Comparison of ENCODE assay signal across 19 cellular contexts in genomic region chr5:139707445-139708003, GRCh38. TPM values are rescaled to one million over a fixed set of nuclear protein-coding genes. Genes with fewer than 3 reads are reported as not detected.
DNase-seq lines count a peak whose midpoint lies in the region; ATAC-seq and TF ChIP-seq lines count a peak whose summit lies in the region.
"Had no signal": no experiment of that assay in that cellular context is flagged by ENCODE, and none has a peak within 500 bp of the region (broad histone marks: within the 10 kb centered on the region; RNA-seq: fewer than 3 reads in every experiment).

No MANE protein-coding gene starts in this region.

- H3K79me2 ChIP-seq in Loucy (ENCODE audit: insufficient read depth, low read length) = no peaks in the 10 kb centered on the region

- no peak overlapping the region for H3K9ac ChIP-seq in Loucy (ENCODE audit: low read depth, low read length, poor library complexity, severe bottlenecking)
- H3K9ac ChIP-seq: GM23248 had no signal

- WGBS in heart right ventricle, 2 donors = 93 to 94% methylated on average over 5 of the region's 5 CpGs

- no peaks in the 10 kb centered on the region for H3K9me2 ChIP-seq in Loucy (replicated peaks; ENCODE audit: low read depth, low read length)

- H3K4me1 ChIP-seq in CD4-positive, alpha-beta memory T cell (ENCODE audit: insufficient read depth, low read length) = peaks cover 19% of the 10 kb centered on the region
- H3K4me1 ChIP-seq in Loucy (ENCODE audit: insufficient read depth, low read length, poor library complexity, severe bottlenecking) (peaks cover 26% of the 10 kb centered on the region), heart right ventricle (peaks cover 12 to 46% (median 39%) of the 10 kb centered on the region in 9 donors)
- peaks cover 14 to 19% of the 10 kb centered on the region in 2 donors for H3K4me1 ChIP-seq in naive thymus-derived CD4-positive, alpha-beta T cell (ENCODE audit: control insufficient read depth in 2 of 2, insufficient read depth in 2 of 2, low read length in 2 of 2)

- no peak for ATAC-seq in naive thymus-derived CD4-positive, alpha-beta T cell
- ATAC-seq in heart right ventricle = no peak
- ATAC-seq: esophagus mucosa had no signal

- H4K20me1 ChIP-seq in Loucy (ENCODE audit: insufficient read depth, low read length, poor library complexity, severe bottlenecking) = no peaks in the 10 kb centered on the region

- peaks cover 6 to 27% (median 14%) of the 10 kb centered on the region in 4 donors for H3K4me1 Mint-ChIP-seq in CD4-positive, alpha-beta memory T cell
- peaks cover 41% of the 10 kb centered on the region for H3K4me1 Mint-ChIP-seq in chondrocyte (ENCODE audit: low read depth)
- H3K4me1 Mint-ChIP-seq in naive thymus-derived CD4-positive, alpha-beta T cell = peaks cover 10 to 36% (median 26%) of the 10 kb centered on the region in 7 donors

- no peak overlapping the region for H3K27ac ChIP-seq in CD4-positive, alpha-beta memory T cell (ENCODE audit: low read depth, low read length)
- no peak overlapping the region for H3K27ac ChIP-seq in naive thymus-derived CD4-positive, alpha-beta T cell (ENCODE audit: low read depth, low read length)
- H3K27ac ChIP-seq in heart right ventricle = no peak overlapping the region

- H3K27me3 Mint-ChIP-seq in CD4-positive, alpha-beta memory T cell = peaks cover 5 to 7% of the 10 kb centered on the region in 2 donors
- H3K27me3 Mint-ChIP-seq in chondrocyte (ENCODE audit: low read depth) = no peaks in the 10 kb centered on the region
- peaks cover 0 to 43% (median 4%) of the 10 kb centered on the region in 5 donors for H3K27me3 Mint-ChIP-seq in naive thymus-derived CD4-positive, alpha-beta T cell

- H3K9me3 ChIP-seq in CD4-positive, alpha-beta memory T cell (ENCODE audit: control insufficient read depth in 1 of 2, low read length in 2 of 2) = no peaks in the 10 kb centered on the region
- no peaks in the 10 kb centered on the region for H3K9me3 ChIP-seq in Loucy (ENCODE audit: insufficient read depth, low read depth, low read length)
- no peaks in the 10 kb centered on the region for H3K9me3 ChIP-seq in naive thymus-derived CD4-positive, alpha-beta T cell (ENCODE audit: control insufficient read depth in 2 of 3, low read length in 3 of 3)
- no peaks in the 10 kb centered on the region for H3K9me3 ChIP-seq in heart right ventricle
- H3K9me3 ChIP-seq: tibial nerve had no signal

- no peaks in the 10 kb centered on the region for H3K36me3 Mint-ChIP-seq in CD4-positive, alpha-beta memory T cell
- H3K36me3 Mint-ChIP-seq in chondrocyte (ENCODE audit: low read depth) = no peaks in the 10 kb centered on the region
- peaks cover 0 to 2% (median 0%) of the 10 kb centered on the region in 5 donors for H3K36me3 Mint-ChIP-seq in naive thymus-derived CD4-positive, alpha-beta T cell

- H3K36me3 ChIP-seq in CD4-positive, alpha-beta memory T cell (ENCODE audit: insufficient read depth, low read length) = no peaks in the 10 kb centered on the region
- H3K36me3 ChIP-seq in Loucy (ENCODE audit: insufficient read depth, low read length) (no peaks in the 10 kb centered on the region), heart right ventricle (no peaks in the 10 kb centered on the region)
- H3K36me3 ChIP-seq in naive thymus-derived CD4-positive, alpha-beta T cell (ENCODE audit: control insufficient read depth in 2 of 3, insufficient read depth in 3 of 3, low read length in 3 of 3) = no peaks in the 10 kb centered on the region
- H3K36me3 ChIP-seq: tibial nerve had no signal

- no peaks in the 10 kb centered on the region for H3K9me3 Mint-ChIP-seq in CD4-positive, alpha-beta memory T cell
- no peaks in the 10 kb centered on the region for H3K9me3 Mint-ChIP-seq in chondrocyte (ENCODE audit: low read depth)
- no peaks in the 10 kb centered on the region for H3K9me3 Mint-ChIP-seq in naive thymus-derived CD4-positive, alpha-beta T cell

- TF ChIP-seq CTCF in Loucy (conservative IDR thresholded peaks at IDR 0.05; ENCODE audit: low read length) (no peak), chondrocyte (IDR thresholded peaks at IDR 0.05) (no peak), heart right ventricle (IDR thresholded peaks at IDR 0.05) (no peak)

- POLR2A ChIA-PET in CD4-positive, alpha-beta memory T cell (lab: Charles Lee; ENCODE audit: partially characterized antibody) = no interaction called here
- POLR2A ChIA-PET in naive thymus-derived CD4-positive, alpha-beta T cell (lab: Charles Lee) = no interaction called here

- peak overlapping the region in 1 of 8 donors; percentile 18 for H3K4me3 Mint-ChIP-seq in CD4-positive, alpha-beta memory T cell
- H3K4me3 Mint-ChIP-seq in chondrocyte (ENCODE audit: unreplicated experiment) = no peak overlapping the region
- no peak overlapping the region for H3K4me3 Mint-ChIP-seq in naive thymus-derived CD4-positive, alpha-beta T cell

- H3K27me3 ChIP-seq in CD4-positive, alpha-beta memory T cell (ENCODE audit: insufficient read depth, low read length) = peaks cover 3% of the 10 kb centered on the region
- no peaks in the 10 kb centered on the region for H3K27me3 ChIP-seq in Loucy (ENCODE audit: insufficient read depth, low read length, poor library complexity, severe bottlenecking)
- H3K27me3 ChIP-seq in naive thymus-derived CD4-positive, alpha-beta T cell (ENCODE audit: control insufficient read depth in 2 of 2, insufficient read depth in 2 of 2, low read length in 2 of 2) = no peaks in the 10 kb centered on the region
- peaks cover 0 to 37% (median 0%) of the 10 kb centered on the region in 7 donors for H3K27me3 ChIP-seq in heart right ventricle

- no peak overlapping the region for H3K4me3 ChIP-seq in CD4-positive, alpha-beta memory T cell (ENCODE audit: low read length in 2 of 2)
- H3K4me3 ChIP-seq in Loucy (ENCODE audit: low read length, poor library complexity, severe bottlenecking) (no peak overlapping the region), heart right ventricle (no peak overlapping the region)
- H3K4me3 ChIP-seq in naive thymus-derived CD4-positive, alpha-beta T cell (ENCODE audit: low read length) = no peak overlapping the region
- H3K4me3 ChIP-seq: GM23248, SK-N-MC, tibial nerve had no signal

- 0 out of 2 replicates have a peak overlapping the region, but pooled peaks have one; percentile 40 for H2AFZ ChIP-seq in Loucy (ENCODE audit: low read length)
- H2AFZ ChIP-seq: GM23248 had no signal

- DNase-seq in CD4-positive, alpha-beta memory T cell = no peak
- DNase-seq in chondrocyte (ENCODE audit: low spot score) (no peak), GM19240 (ENCODE audit: insufficient read length, low spot score) (no peak), heart right ventricle (no peak), HuH-7 (ENCODE audit: low spot score) (no peak)
- DNase-seq in naive thymus-derived CD4-positive, alpha-beta T cell = no peak
- DNase-seq in stimulated activated CD4-positive, alpha-beta T cell treated with anti-CD3 and anti-CD28 coated beads, Interleukin-4, amount 100 ng/mL, for 4 hours = no peak
- DNase-seq: activated CD8-positive, alpha-beta memory T cell treated with anti-CD3 and anti-CD28 coated beads for 24 hours; activated effector memory CD4-positive, alpha-beta T cell treated with Interleukin-2 at 50 U/mL for 16 hours; anterior cingulate cortex; DMS153; GM23248; NCI-H2107; OCI-M1; stimulated activated CD4-positive, alpha-beta T cell treated with anti-CD3 and anti-CD28 coated beads, Interleukin-2, amount 100 ng/mL, for 48 hours had no signal

- H3F3A ChIP-seq in Loucy (ENCODE audit: low read depth) = peaks cover 4% of the 10 kb centered on the region; the same call in 1 of the 2 replicates

- no peak overlapping the region for H3K4me2 ChIP-seq in Loucy (ENCODE audit: low read depth, low read length, poor library complexity, severe bottlenecking)

- CTCF ChIA-PET in CD4-positive, alpha-beta memory T cell (lab: Charles Lee; ENCODE audit: partially characterized antibody) = no interaction called here
- CTCF ChIA-PET in naive thymus-derived CD4-positive, alpha-beta T cell (lab: Charles Lee) = no interaction called here

- peak overlapping the region in 4 of 7 donors; percentile 0 to 62 (median 39) for H3K27ac Mint-ChIP-seq in CD4-positive, alpha-beta memory T cell
- peak overlapping the region; percentile 95 for H3K27ac Mint-ChIP-seq in chondrocyte (ENCODE audit: unreplicated experiment)
- H3K27ac Mint-ChIP-seq in naive thymus-derived CD4-positive, alpha-beta T cell = peak overlapping the region in 7 of 9 donors; percentile 1 to 87 (median 31)

- intact Hi-C loops in CD4-positive, alpha-beta memory T cell (cut with micrococcal nuclease) = no loop called here
- intact Hi-C loops in naive thymus-derived CD4-positive, alpha-beta T cell (cut with micrococcal nuclease) = no loop called here
- intact Hi-C loops in heart right ventricle (cut with DNase I) = loop anchor here in 2 of 10 donors (2.0 to 5.0 kb wide), 2 partner anchors 55 to 71 kb away; no protein-coding TSS in a partner anchor

RNA-seq across cellular contexts. Expression of gene CXXC5, which starts 59.4 kb away (rescaled TPM):
- total RNA-seq in CD4-positive, alpha-beta memory T cell = 1 to 10 TPM; 1.6 to 3.6 TPM
- polyA plus RNA-seq in CD4-positive, alpha-beta memory T cell = 1 to 10 TPM; 2.7 to 5.5 TPM
- total RNA-seq in chondrocyte = 144 to 193 TPM (median 145 TPM) in 3 replicates
- 10 to 100 TPM in 1 of 5 experiments, 1 to 10 TPM in 3, under 1 TPM in 1; 0.73 to 21.4 (median 3.5) TPM for total RNA-seq in naive thymus-derived CD4-positive, alpha-beta T cell
- 1 to 10 TPM; 1.7 to 2.2 TPM for polyA plus RNA-seq in naive thymus-derived CD4-positive, alpha-beta T cell
- 10 to 100 TPM; 30.7 to 51.6 (median 37.9) TPM for total RNA-seq in heart right ventricle
- 10 to 100 TPM; 28.7 to 31.4 TPM for polyA plus RNA-seq in heart right ventricle

Comparison
In these comparisons a context has a peak if more than half of its experiments do, and no peak if none do; other contexts are left out.
1. H3K27ac Mint-ChIP-seq: peak in every context shown above with its lines; median percentile 95 in chondrocyte; 39 in CD4-positive, alpha-beta memory T cell; 31 in naive thymus-derived CD4-positive, alpha-beta T cell.